In genomic region chr1:116270316-116271057, GRCh38 we compare ENCODE assay signal across 16 cellular contexts.
"Had no signal": no experiment of that assay in that cellular context is flagged by ENCODE, and none has a peak within 500 bp of the region (broad histone marks: within the 10 kb centered on the region; RNA-seq: fewer than 3 reads in every experiment).

No MANE protein-coding gene starts in this region.

- ATAC-seq: activated CD4-positive, alpha-beta T cell treated with anti-CD3 and anti-CD28 coated beads for 36 hours; gastroesophageal sphincter; heart left ventricle; left lung had no signal

- H3K4me3 Mint-ChIP-seq: activated CD4-positive, alpha-beta T cell treated with anti-CD3 and anti-CD28 coated beads for 36 hours; activated naive CD8-positive, alpha-beta T cell; nephron progenitor cell had no signal

- H3K36me3 Mint-ChIP-seq: activated naive CD8-positive, alpha-beta T cell had no signal

- H3K4me1 ChIP-seq: gastroesophageal sphincter, left lung had no signal

- H3K27ac Mint-ChIP-seq: activated CD4-positive, alpha-beta T cell treated with anti-CD3 and anti-CD28 coated beads for 36 hours; activated naive CD8-positive, alpha-beta T cell; nephron progenitor cell had no signal

- H3K4me3 ChIP-seq: esophagus muscularis mucosa, gastroesophageal sphincter, heart left ventricle, left lung, thyroid gland had no signal

- H3K27me3 Mint-ChIP-seq: activated CD4-positive, alpha-beta T cell treated with anti-CD3 and anti-CD28 coated beads for 36 hours; activated naive CD8-positive, alpha-beta T cell had no signal

- H3K4me1 Mint-ChIP-seq: nephron progenitor cell had no signal

- H3K9me3 ChIP-seq: esophagus muscularis mucosa, gastroesophageal sphincter, heart left ventricle, left lung, thyroid gland had no signal

- H3K36me3 ChIP-seq: esophagus muscularis mucosa, gastroesophageal sphincter, heart left ventricle, left lung, thyroid gland had no signal

- H3K9me3 Mint-ChIP-seq: nephron progenitor cell had no signal

- H3K27ac ChIP-seq: esophagus muscularis mucosa, gastroesophageal sphincter, heart left ventricle, left lung, thyroid gland had no signal

- DNase-seq: activated CD4-positive, alpha-beta T cell treated with anti-CD3 and anti-CD28 coated beads for 36 hours; activated CD4-positive, alpha-beta T cell treated with anti-CD3 and anti-CD28 coated beads, Interleukin-2, amount 50 U/mL, for 48 hours; activated gamma-delta T cell; effector CD4-positive, alpha-beta T cell; heart left ventricle; left lung; nephron progenitor cell; occipital lobe; retina; stimulated activated CD4-positive, alpha-beta T cell treated with anti-CD3 and anti-CD28 coated beads, Interleukin-1b, Interleukin-23, amount 100 ng/mL, for 48 hours; stimulated activated CD8-positive, alpha-beta memory T cell treated with anti-CD3 and anti-CD28 coated beads, Interleukin-4, amount 100 ng/mL, for 48 hours; stimulated activated naive CD4-positive, alpha-beta T cell; thyroid gland had no signal

- H3K27me3 ChIP-seq: esophagus muscularis mucosa, gastroesophageal sphincter, heart left ventricle, left lung, thyroid gland had no signal
